ENCODE assay signal across 16 cellular contexts in genomic region chr10:105807930-105808587, GRCh38.
"Had no signal": no experiment of that assay in that cellular context is flagged by ENCODE, and none has a peak within 500 bp of the region (broad histone marks: within the 10 kb centered on the region; RNA-seq: fewer than 3 reads in every experiment).

No MANE protein-coding gene starts in this region.

- H3K4me1 Mint-ChIP-seq: activated CD4-positive, alpha-beta T cell treated with anti-CD3 and anti-CD28 coated beads, Interleukin-2, amount 10 ng/mL, durations not matched to agents 7 days and 5 days; activated naive CD8-positive, alpha-beta T cell treated with anti-CD3 and anti-CD28 coated beads, Interleukin-2, amount 10 ng/mL, durations not matched to agents 7 days and 5 days; brain; central memory CD8-positive, alpha-beta T cell; naive thymus-derived CD4-positive, alpha-beta T cell; stimulated activated effector memory CD8-positive, alpha-beta T cell treated with anti-CD3 and anti-CD28 coated beads, Interleukin-12 subunit alpha, Interleukin-12 subunit beta, amount 100 ng/mL, for 72 hours had no signal

- DNase-seq: activated CD4-positive, alpha-beta T cell treated with anti-CD3 and anti-CD28 coated beads, Interleukin-2, amount 10 ng/mL, durations not matched to agents 7 days and 5 days; activated CD4-positive, CD25-positive, alpha-beta regulatory T cell; activated CD8-positive, alpha-beta memory T cell treated with anti-CD3 and anti-CD28 coated beads for 24 hours; activated naive CD4-positive, alpha-beta T cell; activated naive CD8-positive, alpha-beta T cell treated with anti-CD3 and anti-CD28 coated beads, Interleukin-2, amount 10 ng/mL, durations not matched to agents 7 days and 5 days; mucosa of descending colon; naive thymus-derived CD4-positive, alpha-beta T cell; pancreas had no signal

- H3K9me3 Mint-ChIP-seq: activated CD4-positive, alpha-beta T cell treated with anti-CD3 and anti-CD28 coated beads, Interleukin-2, amount 10 ng/mL, durations not matched to agents 7 days and 5 days had no signal

- H3K4me3 ChIP-seq: coronary artery, esophagus muscularis mucosa, left lung, mucosa of descending colon, pancreas had no signal

- ATAC-seq: left lung; mucosa of descending colon; naive thymus-derived CD4-positive, alpha-beta T cell; pancreas; stimulated activated effector memory CD8-positive, alpha-beta T cell treated with anti-CD3 and anti-CD28 coated beads, Interleukin-12 subunit alpha, Interleukin-12 subunit beta, amount 100 ng/mL, for 72 hours had no signal

- FAIRE-seq: islet of Langerhans, pancreas had no signal

- H3K27me3 Mint-ChIP-seq: activated CD4-positive, alpha-beta T cell treated with anti-CD3 and anti-CD28 coated beads, Interleukin-2, amount 10 ng/mL, durations not matched to agents 7 days and 5 days; activated naive CD8-positive, alpha-beta T cell treated with anti-CD3 and anti-CD28 coated beads, Interleukin-2, amount 10 ng/mL, durations not matched to agents 7 days and 5 days; brain; central memory CD8-positive, alpha-beta T cell had no signal

- H3K27ac ChIP-seq: coronary artery, esophagus muscularis mucosa, left lung, pancreas had no signal

- H3K9me3 ChIP-seq: esophagus muscularis mucosa, left lung, mucosa of descending colon, pancreas had no signal

- H3K4me1 ChIP-seq: esophagus muscularis mucosa, left lung, pancreas had no signal

- H3K36me3 Mint-ChIP-seq: activated naive CD8-positive, alpha-beta T cell treated with anti-CD3 and anti-CD28 coated beads, Interleukin-2, amount 10 ng/mL, durations not matched to agents 7 days and 5 days; brain; naive thymus-derived CD4-positive, alpha-beta T cell; stimulated activated effector memory CD8-positive, alpha-beta T cell treated with anti-CD3 and anti-CD28 coated beads, Interleukin-12 subunit alpha, Interleukin-12 subunit beta, amount 100 ng/mL, for 72 hours had no signal

- H3K4me3 Mint-ChIP-seq: activated CD4-positive, alpha-beta T cell treated with anti-CD3 and anti-CD28 coated beads, Interleukin-2, amount 10 ng/mL, durations not matched to agents 7 days and 5 days; activated naive CD8-positive, alpha-beta T cell treated with anti-CD3 and anti-CD28 coated beads, Interleukin-2, amount 10 ng/mL, durations not matched to agents 7 days and 5 days; activated T-helper 1 cell treated with anti-CD3 and anti-CD28 coated beads, Interleukin-12 subunit alpha, Interleukin-12 subunit beta, Interleukin-2, Interleukin-4 antibody, amounts not matched to agents 30 ng/mL and 10 ng/mL and 1 ng/mL, durations not matched to agents 14 hours and 24 hours and 36 hours; brain; central memory CD8-positive, alpha-beta T cell; naive thymus-derived CD4-positive, alpha-beta T cell; stimulated activated effector memory CD8-positive, alpha-beta T cell treated with anti-CD3 and anti-CD28 coated beads, Interleukin-12 subunit alpha, Interleukin-12 subunit beta, amount 100 ng/mL, for 72 hours had no signal

- H3K27ac Mint-ChIP-seq: activated CD4-positive, alpha-beta T cell treated with anti-CD3 and anti-CD28 coated beads, Interleukin-2, amount 10 ng/mL, durations not matched to agents 7 days and 5 days; activated naive CD8-positive, alpha-beta T cell treated with anti-CD3 and anti-CD28 coated beads, Interleukin-2, amount 10 ng/mL, durations not matched to agents 7 days and 5 days; activated T-helper 1 cell treated with anti-CD3 and anti-CD28 coated beads, Interleukin-12 subunit alpha, Interleukin-12 subunit beta, Interleukin-2, Interleukin-4 antibody, amounts not matched to agents 30 ng/mL and 10 ng/mL and 1 ng/mL, durations not matched to agents 14 hours and 24 hours and 36 hours; brain; naive thymus-derived CD4-positive, alpha-beta T cell; stimulated activated effector memory CD8-positive, alpha-beta T cell treated with anti-CD3 and anti-CD28 coated beads, Interleukin-12 subunit alpha, Interleukin-12 subunit beta, amount 100 ng/mL, for 72 hours had no signal

- H3K36me3 ChIP-seq: esophagus muscularis mucosa, left lung, pancreas had no signal

- H3K27me3 ChIP-seq: esophagus muscularis mucosa, left lung, pancreas had no signal
